Comparison of ENCODE assay signal across 1 cellular context in genomic region chr11:61754534-61755482, GRCh38.
TF ChIP-seq lines count a peak whose summit lies in the region.

No MANE protein-coding gene starts in this region.

TF ChIP-seq in K562, 482 proteins besides CTCF, POLR2A, EP300 and RAD21 (continued from another document and continues in another):
- TF ChIP-seq HBP1 (CRISPR knock-in tag; IDR thresholded peaks at IDR 0.05) = no peak
- TF ChIP-seq MXD1 (CRISPR knock-in tag; IDR thresholded peaks at IDR 0.05; ENCODE audit: borderline replicate concordance, poor library complexity, severe bottlenecking) = no peak
- TF ChIP-seq PBX2 (CRISPR knock-in tag; IDR thresholded peaks at IDR 0.05; ENCODE audit: low read depth) = no peak
- no peak for TF ChIP-seq PBX2 (tag; conservative IDR thresholded peaks at IDR 0.05; ENCODE audit: low read depth)
- peak; percentile 73 for TF ChIP-seq JUND (IDR thresholded peaks at IDR 0.05; ENCODE audit: borderline replicate concordance, low read depth, low read length)
- peak; percentile 38; the same call in 1 of the 3 replicates for TF ChIP-seq JUND (tag; IDR thresholded peaks at IDR 0.05; ENCODE audit: borderline replicate concordance, low read depth, low read length)
- no peak for TF ChIP-seq ZNF79 (CRISPR knock-in tag; IDR thresholded peaks at IDR 0.05; ENCODE audit: low read depth)
- TF ChIP-seq CLOCK (CRISPR knock-in tag; IDR thresholded peaks at IDR 0.05; ENCODE audit: borderline replicate concordance) = no peak
- TF ChIP-seq TAF9B (IDR thresholded peaks at IDR 0.05; ENCODE audit: partially characterized antibody) = no peak
- no peak for TF ChIP-seq CUX1 (CRISPR knock-in tag; IDR thresholded peaks at IDR 0.05)
- TF ChIP-seq RB1 (IDR thresholded peaks at IDR 0.05; ENCODE audit: low read depth) = no peak
- TF ChIP-seq SMAD3 (CRISPR knock-in tag; conservative IDR thresholded peaks at IDR 0.05) = no peak
- TF ChIP-seq ZNF407 (IDR thresholded peaks at IDR 0.05; ENCODE audit: low read depth) = no peak
- TF ChIP-seq PTTG1 (tag; IDR thresholded peaks at IDR 0.05; ENCODE audit: low read depth) = no peak
- peak; percentile 97 for TF ChIP-seq VEZF1 (CRISPR knock-in tag; IDR thresholded peaks at IDR 0.05)
- TF ChIP-seq ZNF253 (CRISPR knock-in tag; conservative IDR thresholded peaks at IDR 0.05) = no peak
- peak; percentile 48 for TF ChIP-seq CBFA2T3 (IDR thresholded peaks at IDR 0.05)
- no peak for TF ChIP-seq COPS2 (conservative IDR thresholded peaks at IDR 0.05)
- TF ChIP-seq ZZZ3 (IDR thresholded peaks at IDR 0.05) = no peak
- TF ChIP-seq PKNOX1 (IDR thresholded peaks at IDR 0.05) = peak; percentile 36; the same call in 1 of the 2 replicates
- no peak for TF ChIP-seq THRA (IDR thresholded peaks at IDR 0.05)
- no peak for TF ChIP-seq USF2 (CRISPR knock-in tag; IDR thresholded peaks at IDR 0.05)
- no peak for TF ChIP-seq PCBP2 (IDR thresholded peaks at IDR 0.05; ENCODE audit: low read depth, low read length, poor library complexity, severe bottlenecking)
